Comparison of ENCODE assay signal across 13 cellular contexts in the genomic region with DNA sequence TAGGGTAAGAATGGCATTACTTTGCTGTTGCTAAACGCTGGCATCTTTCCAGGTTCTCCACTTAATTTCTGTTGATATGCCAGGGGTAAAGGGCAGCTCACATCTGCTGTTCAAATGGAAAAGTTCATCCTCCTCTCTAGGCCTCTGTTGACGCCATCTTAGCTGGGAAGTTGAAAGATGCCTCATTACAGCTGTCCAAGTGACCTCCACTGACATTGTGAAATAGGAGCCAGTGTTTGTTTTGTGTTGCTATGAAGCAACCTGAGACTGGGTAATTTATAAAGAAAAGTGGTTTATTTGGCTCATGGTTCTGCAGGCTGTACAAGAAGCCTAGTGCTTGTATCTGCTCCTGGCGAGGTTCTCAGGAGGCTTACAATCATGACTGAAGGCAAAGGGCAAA. TPM values are rescaled to one million over a fixed set of nuclear protein-coding genes. Genes with fewer than 3 reads are reported as not detected.
DNase-seq lines count a peak whose midpoint lies in the region; ATAC-seq and TF ChIP-seq lines count a peak whose summit lies in the region.
"Had no signal": no experiment of that assay in that cellular context is flagged by ENCODE, and none has a peak within 500 bp of the region (broad histone marks: within the 10 kb centered on the region; RNA-seq: fewer than 3 reads in every experiment).

No MANE protein-coding gene starts in this region.

- H4K5ac ChIP-seq in mesendoderm (ENCODE audit: low read length), result no peak overlapping the region

- no peak overlapping the region for H2BK5ac ChIP-seq in mesendoderm (ENCODE audit: low read length)

- H3K27me3 ChIP-seq in BE2C, result no peaks in the 10 kb centered on the region
- H3K27me3 ChIP-seq in tibial artery, result no peaks in the 10 kb centered on the region
- no peaks in the 10 kb centered on the region for H3K27me3 ChIP-seq in mesendoderm (ENCODE audit: insufficient read depth, low read length, poor library complexity)
- H3K27me3 ChIP-seq: BLaER1 treated with 17β-estradiol and CSF1 and Interleukin-3, amounts not matched to agents 10 nM and 100 nM; left lung had no signal

- intact Hi-C loops in tibial artery (cut with DNase I; ENCODE audit: low total_unique reads), result no loop called here

- H3K23ac ChIP-seq in mesendoderm (ENCODE audit: low read length), result no peak overlapping the region

- H3K9ac ChIP-seq in mesendoderm (ENCODE audit: low read length), result no peak overlapping the region
- H3K9ac ChIP-seq: BLaER1 treated with 17β-estradiol and CSF1 and Interleukin-3, amounts not matched to agents 10 nM and 100 nM had no signal

- peak; percentile 94 for ATAC-seq in left lobe of liver
- ATAC-seq in GM18909 (IDR thresholded peaks at IDR 0.05; ENCODE audit: poor library complexity, unreplicated experiment), result no peak
- ATAC-seq: left lung had no signal

- H3K79me2 ChIP-seq in mesendoderm (ENCODE audit: control insufficient read depth, insufficient read depth, low read length), result no peaks in the 10 kb centered on the region

- H4K8ac ChIP-seq in mesendoderm (ENCODE audit: low read depth, low read length), result no peak overlapping the region

- no peak overlapping the region for H2BK120ac ChIP-seq in mesendoderm (ENCODE audit: low read depth, low read length)

- no peak overlapping the region for H2BK15ac ChIP-seq in mesendoderm (replicated peaks; ENCODE audit: low read depth)

- TF ChIP-seq CTCF in AG09319 (IDR thresholded peaks at IDR 0.05; ENCODE audit: low read depth, low read length) (no peak), BE2C (IDR thresholded peaks at IDR 0.05; ENCODE audit: low read depth, low read length) (no peak), tibial artery (IDR thresholded peaks at IDR 0.05) (no peak)

- no peak overlapping the region for H3K4me3 ChIP-seq in BE2C (ENCODE audit: low read depth, low read length)
- no peak overlapping the region for H3K4me3 ChIP-seq in tibial artery
- H3K4me3 ChIP-seq in mesendoderm (ENCODE audit: low read length), result no peak overlapping the region
- H3K4me3 ChIP-seq: BLaER1 treated with 17β-estradiol and CSF1 and Interleukin-3, amounts not matched to agents 10 nM and 100 nM; left lung had no signal

- no peak overlapping the region for H2AK5ac ChIP-seq in mesendoderm (ENCODE audit: low read length)

- DNase-seq in AG09319 (ENCODE audit: extremely low read depth, low read depth) (peak; percentile 11), HuH-7 (ENCODE audit: low spot score) (peak; percentile 55), amniotic epithelial cell (ENCODE audit: low read depth) (peak; percentile 70), left lobe of liver (ENCODE audit: low spot score) (peak; percentile 70), BE2C (no peak), tibial artery (no peak), mesendoderm (no peak)
- DNase-seq: cortex of kidney, KG1, left lung, occipital lobe had no signal

- H3K56ac ChIP-seq in mesendoderm (ENCODE audit: low read length), result no peak overlapping the region

- H3K27ac ChIP-seq in tibial artery, result no peak overlapping the region
- H3K27ac ChIP-seq in mesendoderm (ENCODE audit: low read depth, low read length), result no peak overlapping the region
- H3K27ac ChIP-seq: BLaER1 treated with 17β-estradiol and CSF1 and Interleukin-3, amounts not matched to agents 10 nM and 100 nM; left lung had no signal

- H3K4ac ChIP-seq in mesendoderm (ENCODE audit: low read depth, low read length), result no peak overlapping the region

- H3K18ac ChIP-seq in mesendoderm (ENCODE audit: low read length), result no peak overlapping the region

- H3K36me3 ChIP-seq in BE2C (no peaks in the 10 kb centered on the region), tibial artery (peaks cover 0 to 23% (median 10%) of the 10 kb centered on the region in 3 donors), mesendoderm (ENCODE audit: control insufficient read depth, insufficient read depth, low read length) (no peaks in the 10 kb centered on the region)
- H3K36me3 ChIP-seq: left lung had no signal

- H3K9me3 ChIP-seq in BE2C, result no peaks in the 10 kb centered on the region
- H3K9me3 ChIP-seq in tibial artery, result peaks cover 0 to 9% (median 6%) of the 10 kb centered on the region in 3 donors

- WGBS in mesendoderm (ENCODE audit: extremely low coverage, insufficient coverage, low lambda C conversion rate), result no CpG with 5 or more reads among the region's 3 CpGs

- no peak overlapping the region for H3K4me2 ChIP-seq in mesendoderm (ENCODE audit: low read length)
- H3K4me2 ChIP-seq: BLaER1 treated with 17β-estradiol and CSF1 and Interleukin-3, amounts not matched to agents 10 nM and 100 nM had no signal

- H3K4me1 ChIP-seq in BE2C, result no peaks in the 10 kb centered on the region
- H3K4me1 ChIP-seq in tibial artery, result no peaks in the 10 kb centered on the region
- H3K4me1 ChIP-seq in mesendoderm (ENCODE audit: control insufficient read depth, low read depth, low read length), result no peaks in the 10 kb centered on the region
- H3K4me1 ChIP-seq: BLaER1 treated with 17β-estradiol and CSF1 and Interleukin-3, amounts not matched to agents 10 nM and 100 nM; left lung had no signal

- H3K79me1 ChIP-seq in mesendoderm (ENCODE audit: low read length), result no peaks in the 10 kb centered on the region

RNA-seq across cellular contexts. Expression of gene ADAM21, which starts 3.3 kb away (rescaled TPM):
- total RNA-seq in left lobe of liver, result not detected
- 1.2 TPM for polyA plus RNA-seq in BE2C (2012; ENCODE audit: insufficient read depth, insufficient read length, low read depth)
- 0.03 TPM for polyA plus RNA-seq in mesendoderm (2013, experiment 1 of 2)
- 0.03 TPM for polyA plus RNA-seq in mesendoderm (2013, experiment 2 of 2)

RNA-seq across cellular contexts. Expression of gene SYNJ2BP, which starts 31.7 kb away (rescaled TPM):
- total RNA-seq in left lobe of liver, result 22.2 TPM
- 10.8 TPM for polyA plus RNA-seq in BE2C (2012; ENCODE audit: insufficient read depth, insufficient read length, low read depth)
- polyA plus RNA-seq in mesendoderm (2013, experiment 1 of 2), result 19.8 TPM
- 19.6 TPM for polyA plus RNA-seq in mesendoderm (2013, experiment 2 of 2)

Comparison
In these comparisons a context has a peak if more than half of its experiments do, and no peak if none do; other contexts are left out.
1. DNase-seq: peak in AG09319 (single experiment), HuH-7 (single experiment), amniotic epithelial cell (single experiment) and left lobe of liver (single experiment); none in BE2C (single experiment), tibial artery (0 of 2) and mesendoderm (single experiment).